In the genomic region with DNA sequence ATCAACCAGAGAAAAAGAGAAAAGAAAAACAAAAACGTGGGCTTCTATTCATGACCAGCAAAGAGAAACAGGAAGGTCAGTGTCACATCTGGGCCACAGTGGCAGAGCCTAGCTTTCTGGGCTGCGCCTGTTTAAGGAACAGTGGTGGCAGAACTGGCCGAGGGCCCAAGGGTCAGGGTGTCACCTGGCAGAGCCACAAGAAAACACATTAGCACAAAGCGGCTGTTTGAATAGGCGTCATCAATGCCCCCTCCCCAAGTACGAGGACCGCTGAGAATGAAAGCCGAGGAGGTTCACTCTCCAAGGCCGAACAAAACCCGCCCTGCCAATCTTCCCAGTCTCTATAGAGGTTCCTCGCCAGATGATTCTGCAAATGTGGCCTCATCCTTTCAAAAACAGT, we compare ENCODE assay signal across 12 cellular contexts.
DNase-seq lines count a peak whose midpoint lies in the region; ATAC-seq lines count a peak whose summit lies in the region.
"Had no signal": no experiment of that assay in that cellular context is flagged by ENCODE, and none has a peak within 500 bp of the region (broad histone marks: within the 10 kb centered on the region; RNA-seq: fewer than 3 reads in every experiment).

No MANE protein-coding gene starts in this region.

- 32% methylated on average over 11 of the region's 11 CpGs for WGBS in right cardiac atrium

- no peaks in the 10 kb centered on the region for H3K9me3 ChIP-seq in right cardiac atrium (ENCODE audit: control insufficient read depth, low read length)
- peaks cover 10% of the 10 kb centered on the region for H3K9me3 ChIP-seq in effector memory CD4-positive, alpha-beta T cell (ENCODE audit: control insufficient read depth, low read length)
- H3K9me3 ChIP-seq: transverse colon had no signal

- H3K27me3 ChIP-seq in right cardiac atrium (ENCODE audit: control insufficient read depth, insufficient read depth) = no peaks in the 10 kb centered on the region
- H3K27me3 ChIP-seq in effector memory CD4-positive, alpha-beta T cell (replicated peaks; ENCODE audit: control insufficient read depth, insufficient read depth, low read length, poor library complexity, severe bottlenecking) = no peaks in the 10 kb centered on the region
- H3K27me3 ChIP-seq: transverse colon had no signal

- H3K36me3 Mint-ChIP-seq in IgD-negative memory B cell = peaks cover 5% of the 10 kb centered on the region
- peaks cover 56% of the 10 kb centered on the region for H3K36me3 Mint-ChIP-seq in activated naive CD8-positive, alpha-beta T cell treated with anti-CD3 and anti-CD28 coated beads, Interleukin-2, amount 10 ng/mL, durations not matched to agents 7 days and 5 days

- H3K9me3 Mint-ChIP-seq in IgD-negative memory B cell = no peaks in the 10 kb centered on the region
- H3K9me3 Mint-ChIP-seq in activated naive CD8-positive, alpha-beta T cell treated with anti-CD3 and anti-CD28 coated beads, Interleukin-2, amount 10 ng/mL, durations not matched to agents 7 days and 5 days = peaks cover 4% of the 10 kb centered on the region

- H3K4me3 Mint-ChIP-seq in IgD-negative memory B cell = peak overlapping the region in 2 of 4 donors; percentile 20 to 81
- H3K4me3 Mint-ChIP-seq in activated naive CD8-positive, alpha-beta T cell treated with anti-CD3 and anti-CD28 coated beads, Interleukin-2, amount 10 ng/mL, durations not matched to agents 7 days and 5 days = no peak overlapping the region

- ATAC-seq in activated naive CD8-positive, alpha-beta T cell treated with anti-CD3 and anti-CD28 coated beads, Interleukin-2, amount 10 ng/mL, durations not matched to agents 7 days and 5 days (ENCODE audit: low read depth) = no peak
- ATAC-seq in right cardiac atrium (peak; percentile 82 to 87), GM18861 (IDR thresholded peaks at IDR 0.05; ENCODE audit: unreplicated experiment) (no peak)

- peaks cover 36 to 54% (median 39%) of the 10 kb centered on the region in 3 donors for H3K4me1 Mint-ChIP-seq in IgD-negative memory B cell
- H3K4me1 Mint-ChIP-seq in activated naive CD8-positive, alpha-beta T cell treated with anti-CD3 and anti-CD28 coated beads, Interleukin-2, amount 10 ng/mL, durations not matched to agents 7 days and 5 days = peaks cover 22% of the 10 kb centered on the region

- POLR2A ChIA-PET in activated naive CD8-positive, alpha-beta T cell treated with anti-CD3 and anti-CD28 coated beads, Interleukin-2, amount 10 ng/mL, durations not matched to agents 7 days and 5 days (lab: Charles Lee) = no interaction called here

- no peak overlapping the region for H3K4me3 ChIP-seq in right cardiac atrium (ENCODE audit: low read length)
- H3K4me3 ChIP-seq in effector memory CD4-positive, alpha-beta T cell (ENCODE audit: insufficient read depth, low read depth, low read length, poor library complexity, severe bottlenecking) = no peak overlapping the region
- H3K4me3 ChIP-seq: coronary artery, transverse colon had no signal

- peak overlapping the region; percentile 64 for H3K27ac ChIP-seq in right cardiac atrium (ENCODE audit: low read length)
- no peak overlapping the region for H3K27ac ChIP-seq in effector memory CD4-positive, alpha-beta T cell (ENCODE audit: insufficient read depth, low read length, poor library complexity, severe bottlenecking)
- H3K27ac ChIP-seq: transverse colon had no signal

- H3K27me3 Mint-ChIP-seq in IgD-negative memory B cell = no peaks in the 10 kb centered on the region
- no peaks in the 10 kb centered on the region for H3K27me3 Mint-ChIP-seq in activated naive CD8-positive, alpha-beta T cell treated with anti-CD3 and anti-CD28 coated beads, Interleukin-2, amount 10 ng/mL, durations not matched to agents 7 days and 5 days

- intact Hi-C loops in right cardiac atrium (cut with DNase I) (loop anchor here in 1 of 4 donors (10.0 kb wide), 1 partner anchor 134 kb away; no protein-coding TSS in a partner anchor), posterior cingulate gyrus (cut with DNase I) (no loop called here)

- H3K36me3 ChIP-seq in effector memory CD4-positive, alpha-beta T cell (ENCODE audit: control insufficient read depth, insufficient read depth, low read length) = peaks cover 17% of the 10 kb centered on the region
- H3K36me3 ChIP-seq: transverse colon had no signal

- H3K4me1 ChIP-seq in right cardiac atrium (ENCODE audit: control insufficient read depth, insufficient read depth, low read length) = peaks cover 7% of the 10 kb centered on the region
- peaks cover 17% of the 10 kb centered on the region for H3K4me1 ChIP-seq in effector memory CD4-positive, alpha-beta T cell (ENCODE audit: control insufficient read depth, insufficient read depth, low read length, poor library complexity, severe bottlenecking)

- DNase-seq in activated naive CD8-positive, alpha-beta T cell treated with anti-CD3 and anti-CD28 coated beads, Interleukin-2, amount 10 ng/mL, durations not matched to agents 7 days and 5 days = no peak
- peak; percentile 73 to 92 (median 89) for DNase-seq in right cardiac atrium
- peak in 9 of 10 donors; percentile 35 to 91 (median 48) for DNase-seq in posterior cingulate gyrus
- no peak for DNase-seq in effector memory CD4-positive, alpha-beta T cell
- DNase-seq in activated T-cell treated with anti-CD3 and anti-CD28 coated beads for 4 hours = no peak
- DNase-seq: DMS153; KBM-7; stimulated activated CD4-positive, alpha-beta T cell treated with anti-CD3 and anti-CD28 coated beads, Interleukin-4, amount 100 ng/mL, for 1 hour; transverse colon had no signal

- peak overlapping the region in 2 of 3 donors; percentile 28 to 81 for H3K27ac Mint-ChIP-seq in IgD-negative memory B cell
- H3K27ac Mint-ChIP-seq in activated naive CD8-positive, alpha-beta T cell treated with anti-CD3 and anti-CD28 coated beads, Interleukin-2, amount 10 ng/mL, durations not matched to agents 7 days and 5 days = peak overlapping the region; percentile 12

Comparison
In these comparisons a context has a peak if more than half of its experiments do, and no peak if none do; other contexts are left out.
1. ATAC-seq: peak in right cardiac atrium (2 of 2); none in activated naive CD8-positive, alpha-beta T cell treated with anti-CD3 and anti-CD28 coated beads, Interleukin-2, amount 10 ng/mL, durations not matched to agents 7 days and 5 days (single experiment) and GM18861 (single experiment).
2. DNase-seq: peak in right cardiac atrium (3 of 3) and posterior cingulate gyrus (9 of 10); none in activated naive CD8-positive, alpha-beta T cell treated with anti-CD3 and anti-CD28 coated beads, Interleukin-2, amount 10 ng/mL, durations not matched to agents 7 days and 5 days (single experiment), effector memory CD4-positive, alpha-beta T cell (0 of 3) and activated T-cell treated with anti-CD3 and anti-CD28 coated beads for 4 hours (single experiment).